ENCODE assay signal across 8 cellular contexts in the genomic region with DNA sequence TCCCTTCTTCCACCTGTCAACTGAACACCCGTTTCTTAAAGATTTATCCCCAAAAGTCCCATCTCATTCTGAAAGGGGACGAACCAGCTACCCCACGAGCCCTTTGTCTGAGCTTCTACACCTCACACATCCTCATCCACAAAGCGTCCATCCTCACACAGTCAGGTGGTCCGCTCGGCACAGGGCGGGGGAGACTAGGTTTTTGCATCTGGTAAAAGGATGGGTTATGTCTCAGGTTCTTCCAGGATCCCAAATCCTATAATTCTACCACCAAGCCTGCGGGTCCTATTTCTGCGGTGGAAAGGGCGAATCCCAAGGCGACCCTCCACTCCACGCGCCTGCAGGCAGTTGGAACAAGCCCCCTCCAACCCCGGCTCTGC. TPM values are rescaled to one million over a fixed set of nuclear protein-coding genes. Genes with fewer than 3 reads are reported as not detected.
DNase-seq lines count a peak whose midpoint lies in the region; ATAC-seq, FAIRE-seq and TF ChIP-seq lines count a peak whose summit lies in the region.

No MANE protein-coding gene starts in this region.

- intact Hi-C loops in pancreas (cut with DNase I), result no loop called here

- H3K27ac Mint-ChIP-seq in T-helper 2 cell treated with Interferon-gamma antibody and Interleukin-4, amounts not matched to agents 5 μg/mL and 100 μg/mL, for 36 hours, result peak overlapping the region; percentile 46

- ATAC-seq in DND-41 (ENCODE audit: insufficient read depth, low read depth), result peak; percentile 45; the same call in 2 of the 3 replicates
- ATAC-seq in pancreas, result peak in 2 of 4 donors; percentile 3 to 4
- no peak for ATAC-seq in HG02973 (IDR thresholded peaks at IDR 0.05; ENCODE audit: unreplicated experiment)

- H3K9me3 Mint-ChIP-seq in T-helper 2 cell treated with Interferon-gamma antibody and Interleukin-4, amounts not matched to agents 5 μg/mL and 100 μg/mL, for 36 hours, result no peaks in the 10 kb centered on the region

- peak overlapping the region; percentile 89 for H3K4me2 ChIP-seq in DND-41 (ENCODE audit: insufficient read depth, low read length)

- in situ Hi-C loops in HAP-1 (cut with MboI; ENCODE audit: low sequenced_read_pairs) (no loop called here), ACHN (cut with HindIII; ENCODE audit: low pct_ligation_motif_present, low pct_unique_long_range_greater_than_20kb, low sequenced_read_pairs) (no loop called here)

- peaks cover 6% of the 10 kb centered on the region; the same call in 1 of the 2 replicates for H3K36me3 ChIP-seq in DND-41 (ENCODE audit: insufficient read depth, low read length)
- no peaks in the 10 kb centered on the region for H3K36me3 ChIP-seq in HAP-1 (replicated peaks)
- no peaks in the 10 kb centered on the region for H3K36me3 ChIP-seq in pancreas

- no peak for TF ChIP-seq CTCF in DND-41 (IDR thresholded peaks at IDR 0.05; ENCODE audit: borderline replicate concordance, extremely low read depth, low read length, poor library complexity, severe bottlenecking)
- TF ChIP-seq CTCF in fibroblast of pulmonary artery (IDR thresholded peaks at IDR 0.05; ENCODE audit: low read length, missing control alignments), result no peak
- TF ChIP-seq CTCF in pancreas (IDR thresholded peaks at IDR 0.05), result no peak

- H4K20me1 ChIP-seq in DND-41 (ENCODE audit: insufficient read depth, low read length), result 0 out of 2 replicates have a peak, but pooled peaks cover 6% of the 10 kb centered on the region

- no peak for FAIRE-seq in pancreas (lab: Jason Lieb, UNC)

- H3K27ac ChIP-seq in DND-41 (ENCODE audit: low read length) (peak overlapping the region; percentile 54), pancreas (peak overlapping the region in 2 of 4 donors; percentile 47 to 82)

- H3K4me1 ChIP-seq in DND-41 (ENCODE audit: insufficient read depth, low read length) (peaks cover 31% of the 10 kb centered on the region), HAP-1 (peaks cover 6% of the 10 kb centered on the region; the same call in 1 of the 2 replicates), pancreas (peaks cover 3 to 31% (median 10%) of the 10 kb centered on the region in 3 donors)

- DNase-seq in DND-41 (peak; percentile 36), HAP-1 (ENCODE audit: low spot score in 2 of 2) (peak in 1 of 2 experiments; percentile 5), fibroblast of pulmonary artery (ENCODE audit: low read depth) (no peak), pancreas (no peak), middle frontal gyrus (ENCODE audit: extremely low spot score, low spot score) (no peak), ACHN (no peak)
- peak; percentile 6 for DNase-seq in T-helper 2 cell treated with Interferon-gamma antibody and Interleukin-4, amounts not matched to agents 5 μg/mL and 100 μg/mL, for 36 hours (ENCODE audit: low spot score)

- H3K36me3 Mint-ChIP-seq in T-helper 2 cell treated with Interferon-gamma antibody and Interleukin-4, amounts not matched to agents 5 μg/mL and 100 μg/mL, for 36 hours (ENCODE audit: low read depth), result peaks cover 6% of the 10 kb centered on the region

- H3K27me3 Mint-ChIP-seq in T-helper 2 cell treated with Interferon-gamma antibody and Interleukin-4, amounts not matched to agents 5 μg/mL and 100 μg/mL, for 36 hours (ENCODE audit: low read depth), result no peaks in the 10 kb centered on the region

- WGBS in pancreas, 2 donors, result 2 to 3% methylated on average over 14 of the region's 14 CpGs

- H3K4me3 Mint-ChIP-seq in T-helper 2 cell treated with Interferon-gamma antibody and Interleukin-4, amounts not matched to agents 5 μg/mL and 100 μg/mL, for 36 hours, result peak overlapping the region; percentile 98

- H3K4me3 ChIP-seq in DND-41 (ENCODE audit: low read depth in 1 of 2, low read length in 2 of 2) (peak overlapping the region; percentile 67 to 75), HAP-1 (peak overlapping the region; percentile 76), fibroblast of pulmonary artery (replicated peaks; ENCODE audit: low read depth, low read length) (peak overlapping the region; percentile 90), pancreas (peak overlapping the region; percentile 63 to 98 (median 84))

- peaks cover 53% of the 10 kb centered on the region for H3K79me2 ChIP-seq in DND-41 (ENCODE audit: insufficient read depth, low read length)

- H2AFZ ChIP-seq in DND-41 (ENCODE audit: low read depth, low read length), result peak overlapping the region; percentile 82

- peak overlapping the region; percentile 66 for H3K9ac ChIP-seq in DND-41 (ENCODE audit: low read depth, low read length)

- H3K9me3 ChIP-seq in DND-41 (ENCODE audit: insufficient read depth, low read length, severe bottlenecking), result no peaks in the 10 kb centered on the region
- no peaks in the 10 kb centered on the region for H3K9me3 ChIP-seq in HAP-1
- no peaks in the 10 kb centered on the region for H3K9me3 ChIP-seq in pancreas

- H3K4me1 Mint-ChIP-seq in T-helper 2 cell treated with Interferon-gamma antibody and Interleukin-4, amounts not matched to agents 5 μg/mL and 100 μg/mL, for 36 hours (ENCODE audit: low read depth), result peaks cover 28% of the 10 kb centered on the region

- no peaks in the 10 kb centered on the region for H3K27me3 ChIP-seq in DND-41 (ENCODE audit: insufficient read depth, low read length, poor library complexity)
- H3K27me3 ChIP-seq in HAP-1 (ENCODE audit: low read depth), result no peaks in the 10 kb centered on the region
- H3K27me3 ChIP-seq in pancreas, result no peaks in the 10 kb centered on the region

RNA-seq across cellular contexts. Expression of a gene that starts 0.5 kb away (rescaled TPM):
- 10 to 100 TPM in 2 of 6 donors, 1 to 10 TPM in 4; 6.4 to 12.9 (median 8.8) TPM for total RNA-seq in pancreas
- polyA plus RNA-seq in pancreas, result 10 to 100 TPM; 10.0 to 17.2 TPM

RNA-seq across cellular contexts. Expression of a gene that starts 52.0 kb away (rescaled TPM):
- total RNA-seq in pancreas, result 1 to 10 TPM; 1.4 to 4.1 (median 2.4) TPM
- 1 to 10 TPM; 5.7 to 7.6 TPM for polyA plus RNA-seq in pancreas

RNA-seq across cellular contexts. Expression of a gene that starts 52.1 kb away (rescaled TPM):
- 10 to 100 TPM; 24.3 to 60.1 (median 44.2) TPM for total RNA-seq in pancreas
- polyA plus RNA-seq in pancreas, result 100 to 1,000 TPM; 150 to 171 TPM

RNA-seq across cellular contexts. Expression of a gene that starts 57.9 kb away (rescaled TPM):
- total RNA-seq in pancreas, result 10 to 100 TPM in 4 of 6 donors, 1 to 10 TPM in 2; 8.6 to 18.2 (median 15.7) TPM
- 10 to 100 TPM; 11.6 to 14.3 TPM for polyA plus RNA-seq in pancreas

RNA-seq across cellular contexts. Expression of a gene that starts 58.6 kb away (rescaled TPM):
- total RNA-seq in pancreas, result 10 to 100 TPM in 2 of 6 donors, 1 to 10 TPM in 4; 6.6 to 10.8 (median 9.7) TPM
- 10 to 100 TPM; 16.9 to 29.0 TPM for polyA plus RNA-seq in pancreas

Comparison
In these comparisons a context has a peak if more than half of its experiments do, and no peak if none do; other contexts are left out.
1. DNase-seq: peak in DND-41 (single experiment) and T-helper 2 cell treated with Interferon-gamma antibody and Interleukin-4, amounts not matched to agents 5 μg/mL and 100 μg/mL, for 36 hours (single experiment); none in fibroblast of pulmonary artery (single experiment), pancreas (0 of 6), middle frontal gyrus (single experiment) and ACHN (single experiment).
2. Peak in every context shown above with its lines, with median percentiles within 50 percentile points of each other: H3K4me3 ChIP-seq.